In genomic region chr5:136036991-136037705, GRCh38 we compare ENCODE assay signal across 8 cellular contexts. TPM values are rescaled to one million over a fixed set of nuclear protein-coding genes. Genes with fewer than 3 reads are reported as not detected.
DNase-seq lines count a peak whose midpoint lies in the region; ATAC-seq and TF ChIP-seq lines count a peak whose summit lies in the region.

No MANE protein-coding gene starts in this region.

- CTCF ChIA-PET in activated CD8-positive, alpha-beta memory T cell treated with anti-CD3 and anti-CD28 coated beads, Interleukin-2, amount 10 ng/mL, durations not matched to agents 7 days and 5 days (lab: Charles Lee), result interaction anchor here (0.6 to 1.4 kb wide), 3 partner anchors 9 to 937 kb away, joined by 3 to 4 read pairs (median 3); no protein-coding TSS in a partner anchor

- DNase-seq in activated CD8-positive, alpha-beta memory T cell treated with anti-CD3 and anti-CD28 coated beads, Interleukin-2, amount 10 ng/mL, durations not matched to agents 7 days and 5 days, result peak; percentile 72
- no peak for DNase-seq in activated CD8-positive, alpha-beta memory T cell treated with anti-CD3 and anti-CD28 coated beads for 24 hours
- DNase-seq in NCI-H345 (lab: John Stamatoyannopoulos, UW) (peak; percentile 95), left kidney (ENCODE audit: low read depth, low spot score) (peak; percentile 55), transverse colon (peak; percentile 48), substantia nigra (lab: John Stamatoyannopoulos, UW) (no peak)

- intact Hi-C loops in transverse colon (cut with DNase I; ENCODE audit: low total_unique reads), result no loop called here

- in situ Hi-C loops in transverse colon (cut with MboI; ENCODE audit: low pct_ligation_motif_present in 1 of 4, low pct_unique_long_range_greater_than_20kb in 1 of 4, low sequenced_read_pairs in 3 of 4), result no loop called here

- H3K4me3 Mint-ChIP-seq in activated CD8-positive, alpha-beta memory T cell treated with anti-CD3 and anti-CD28 coated beads, Interleukin-2, amount 10 ng/mL, durations not matched to agents 7 days and 5 days, result no peak overlapping the region
- peak overlapping the region; percentile 71 for H3K4me3 Mint-ChIP-seq in activated T-helper 17 cell treated with anti-CD3 and anti-CD28 coated beads, Interleukin-2, amount 50 U/mL, for 72 hours

- ATAC-seq in activated CD8-positive, alpha-beta memory T cell treated with anti-CD3 and anti-CD28 coated beads, Interleukin-2, amount 10 ng/mL, durations not matched to agents 7 days and 5 days, result peak; percentile 90
- ATAC-seq in HG02943 (IDR thresholded peaks at IDR 0.05; ENCODE audit: low read depth, unreplicated experiment), result peak; percentile 52
- peak; percentile 98 for ATAC-seq in activated T-helper 17 cell treated with anti-CD3 and anti-CD28 coated beads, Interleukin-2, amount 50 U/mL, for 72 hours (replicated peaks)

- peaks cover 15 to 43% (median 23%) of the 10 kb centered on the region in 4 donors for H3K4me1 ChIP-seq in transverse colon

- no peaks in the 10 kb centered on the region for H3K9me3 ChIP-seq in transverse colon

- TF ChIP-seq EP300 in transverse colon (IDR thresholded peaks at IDR 0.05; ENCODE audit: low read depth), result no peak

- H3K27me3 ChIP-seq in transverse colon, result no peaks in the 10 kb centered on the region

- H3K36me3 Mint-ChIP-seq in activated CD8-positive, alpha-beta memory T cell treated with anti-CD3 and anti-CD28 coated beads, Interleukin-2, amount 10 ng/mL, durations not matched to agents 7 days and 5 days, result no peaks in the 10 kb centered on the region
- no peaks in the 10 kb centered on the region for H3K36me3 Mint-ChIP-seq in activated T-helper 17 cell treated with anti-CD3 and anti-CD28 coated beads, Interleukin-2, amount 50 U/mL, for 72 hours (ENCODE audit: low read depth)

- no peak for TF ChIP-seq POLR2A in transverse colon (IDR thresholded peaks at IDR 0.05)

- H3K9me3 Mint-ChIP-seq in activated CD8-positive, alpha-beta memory T cell treated with anti-CD3 and anti-CD28 coated beads, Interleukin-2, amount 10 ng/mL, durations not matched to agents 7 days and 5 days (ENCODE audit: low read depth), result no peaks in the 10 kb centered on the region
- H3K9me3 Mint-ChIP-seq in activated T-helper 17 cell treated with anti-CD3 and anti-CD28 coated beads, Interleukin-2, amount 50 U/mL, for 72 hours, result peaks cover 4% of the 10 kb centered on the region

- no peak for TF ChIP-seq CTCF in transverse colon (IDR thresholded peaks at IDR 0.05)

- no peaks in the 10 kb centered on the region for H3K36me3 ChIP-seq in transverse colon

- WGBS in transverse colon (ENCODE audit: low coverage in 1 of 2), 2 donors, result 15 to 23% methylated on average over 2 to 10 of the region's 10 CpGs

- H3K4me3 ChIP-seq in transverse colon, result no peak overlapping the region

- H3K4me1 Mint-ChIP-seq in activated CD8-positive, alpha-beta memory T cell treated with anti-CD3 and anti-CD28 coated beads, Interleukin-2, amount 10 ng/mL, durations not matched to agents 7 days and 5 days, result peaks cover 20% of the 10 kb centered on the region
- peaks cover 25% of the 10 kb centered on the region for H3K4me1 Mint-ChIP-seq in activated T-helper 17 cell treated with anti-CD3 and anti-CD28 coated beads, Interleukin-2, amount 50 U/mL, for 72 hours

- H3K27me3 Mint-ChIP-seq in activated CD8-positive, alpha-beta memory T cell treated with anti-CD3 and anti-CD28 coated beads, Interleukin-2, amount 10 ng/mL, durations not matched to agents 7 days and 5 days, result no peaks in the 10 kb centered on the region
- no peaks in the 10 kb centered on the region for H3K27me3 Mint-ChIP-seq in activated T-helper 17 cell treated with anti-CD3 and anti-CD28 coated beads, Interleukin-2, amount 50 U/mL, for 72 hours

- peak overlapping the region; percentile 15 for H3K27ac Mint-ChIP-seq in activated CD8-positive, alpha-beta memory T cell treated with anti-CD3 and anti-CD28 coated beads, Interleukin-2, amount 10 ng/mL, durations not matched to agents 7 days and 5 days
- H3K27ac Mint-ChIP-seq in activated T-helper 17 cell treated with anti-CD3 and anti-CD28 coated beads, Interleukin-2, amount 50 U/mL, for 72 hours, result peak overlapping the region; percentile 87

- H3K27ac ChIP-seq in transverse colon (peak overlapping the region; percentile 47 to 76 (median 60)), substantia nigra (ENCODE audit: low read depth, low read length, poor library complexity, severe bottlenecking) (no peak overlapping the region)

RNA-seq across cellular contexts. Expression of gene TGFBI, which starts 8.4 kb away (rescaled TPM):
- total RNA-seq in activated CD8-positive, alpha-beta memory T cell treated with anti-CD3 and anti-CD28 coated beads, Interleukin-2, amount 10 ng/mL, durations not matched to agents 7 days and 5 days, result under 1 TPM; 0.26 to 0.42 TPM
- under 1 TPM in 1 of 2 donors, not detected in 1; 0.78 TPM for total RNA-seq in activated T-helper 17 cell treated with anti-CD3 and anti-CD28 coated beads, Interleukin-2, amount 50 U/mL, for 72 hours
- 10 to 100 TPM; 22.4 to 79.6 (median 29.8) TPM for total RNA-seq in transverse colon

Comparison
In these comparisons a context has a peak if more than half of its experiments do, and no peak if none do; other contexts are left out.
1. DNase-seq: peak in activated CD8-positive, alpha-beta memory T cell treated with anti-CD3 and anti-CD28 coated beads, Interleukin-2, amount 10 ng/mL, durations not matched to agents 7 days and 5 days (single experiment), NCI-H345 (single experiment), left kidney (single experiment) and transverse colon (single experiment); none in activated CD8-positive, alpha-beta memory T cell treated with anti-CD3 and anti-CD28 coated beads for 24 hours (single experiment) and substantia nigra (0 of 49).
2. RNA of gene TGFBI, which starts 8.4 kb away (total RNA-seq): 22.4 to 79.6 TPM in transverse colon; 0.78 TPM in activated T-helper 17 cell treated with anti-CD3 and anti-CD28 coated beads, Interleukin-2, amount 50 U/mL, for 72 hours and 0.26 to 0.42 TPM in activated CD8-positive, alpha-beta memory T cell treated with anti-CD3 and anti-CD28 coated beads, Interleukin-2, amount 10 ng/mL, durations not matched to agents 7 days and 5 days; every median in the first group is over 10 times any median in the second.
3. Peak in every context shown above with its lines, with median percentiles within 50 percentile points of each other: ATAC-seq.